ENCODE assay signal across 9 cellular contexts in genomic region chr22:25112538-25113253, GRCh38.
DNase-seq lines count a peak whose midpoint lies in the region; FAIRE-seq and TF ChIP-seq lines count a peak whose summit lies in the region.
"Had no signal": no experiment of that assay in that cellular context is flagged by ENCODE, and none has a peak within 500 bp of the region (broad histone marks: within the 10 kb centered on the region; RNA-seq: fewer than 3 reads in every experiment).

No MANE protein-coding gene starts in this region.

- H3K27ac ChIP-seq in coronary artery, result peak overlapping the region; percentile 77 to 93
- H3K27ac ChIP-seq in mesendoderm (ENCODE audit: low read depth, low read length), result no peak overlapping the region
- peak overlapping the region; percentile 86 to 93 (median 87) for H3K27ac ChIP-seq in thyroid gland

- H3K23ac ChIP-seq in mesendoderm (ENCODE audit: low read length), result no peak overlapping the region

- no peak overlapping the region for H3K4ac ChIP-seq in mesendoderm (ENCODE audit: low read depth, low read length)

- H3K27ac Mint-ChIP-seq in activated naive CD4-positive, alpha-beta T cell treated with anti-CD3 and anti-CD28 coated beads for 36 hours, result no peak overlapping the region

- no peak overlapping the region for H4K8ac ChIP-seq in mesendoderm (ENCODE audit: low read depth, low read length)

- TF ChIP-seq CTCF in coronary artery (IDR thresholded peaks at IDR 0.05) (no peak), thyroid gland (IDR thresholded peaks at IDR 0.05) (no peak)

- WGBS in mesendoderm (ENCODE audit: extremely low coverage, insufficient coverage, low lambda C conversion rate), result no CpG with 5 or more reads among the region's 20 CpGs
- WGBS in thyroid gland, 2 donors, result 36 to 44% methylated on average over 18 to 20 of the region's 20 CpGs

- intact Hi-C loops in activated naive CD4-positive, alpha-beta T cell treated with anti-CD3 and anti-CD28 coated beads for 36 hours (cut with micrococcal nuclease), result no loop called here
- intact Hi-C loops in thyroid gland (cut with DNase I), result loop anchor here (10.0 kb wide), 1 partner anchor 62 kb away; no protein-coding TSS in a partner anchor

- no peaks in the 10 kb centered on the region for H3K9me3 ChIP-seq in thyroid gland

- H2AK5ac ChIP-seq in mesendoderm (ENCODE audit: low read length), result no peak overlapping the region

- peak overlapping the region; percentile 57 for H3K56ac ChIP-seq in mesendoderm (ENCODE audit: low read length)

- CTCF ChIA-PET in activated naive CD4-positive, alpha-beta T cell treated with anti-CD3 and anti-CD28 coated beads for 36 hours (lab: Charles Lee), result interaction anchor here (1.3 to 3.2 kb wide), 4 partner anchors 14 to 59 kb away, joined by 3 to 19 read pairs (median 5); no protein-coding TSS in a partner anchor

- H2BK5ac ChIP-seq in mesendoderm (ENCODE audit: low read length), result no peak overlapping the region

- H3K79me1 ChIP-seq in mesendoderm (ENCODE audit: low read length), result peaks cover 5% of the 10 kb centered on the region

- no peak overlapping the region for H2BK120ac ChIP-seq in mesendoderm (ENCODE audit: low read depth, low read length)

- no peaks in the 10 kb centered on the region for H3K9me3 Mint-ChIP-seq in activated naive CD4-positive, alpha-beta T cell treated with anti-CD3 and anti-CD28 coated beads for 36 hours

- no peak for TF ChIP-seq POLR2A in thyroid gland (IDR thresholded peaks at IDR 0.05)

- no peaks in the 10 kb centered on the region for H3K36me3 Mint-ChIP-seq in activated naive CD4-positive, alpha-beta T cell treated with anti-CD3 and anti-CD28 coated beads for 36 hours (ENCODE audit: low read depth)

- H3K27me3 ChIP-seq in mesendoderm (ENCODE audit: insufficient read depth, low read length, poor library complexity), result no peaks in the 10 kb centered on the region
- H3K27me3 ChIP-seq in thyroid gland, result no peaks in the 10 kb centered on the region

- H3K9ac ChIP-seq in mesendoderm (ENCODE audit: low read length), result peak overlapping the region; percentile 72

- H3K36me3 ChIP-seq in mesendoderm (ENCODE audit: control insufficient read depth, insufficient read depth, low read length), result no peaks in the 10 kb centered on the region
- H3K36me3 ChIP-seq in thyroid gland, result no peaks in the 10 kb centered on the region

- FAIRE-seq in urothelium cell line (lab: Jason Lieb, UNC), result no peak

- H4K5ac ChIP-seq in mesendoderm (ENCODE audit: low read length), result no peak overlapping the region

- H3K18ac ChIP-seq in mesendoderm (ENCODE audit: low read length), result no peak overlapping the region

- no peaks in the 10 kb centered on the region for H3K79me2 ChIP-seq in mesendoderm (ENCODE audit: control insufficient read depth, insufficient read depth, low read length)

- H3K4me1 ChIP-seq in mesendoderm (ENCODE audit: control insufficient read depth, low read depth, low read length) (peaks cover 3% of the 10 kb centered on the region), thyroid gland (peaks cover 49 to 50% of the 10 kb centered on the region in 2 donors)

- no peak overlapping the region for H3K4me2 ChIP-seq in mesendoderm (ENCODE audit: low read length)

- peak overlapping the region; percentile 59 for H3K4me3 Mint-ChIP-seq in activated naive CD4-positive, alpha-beta T cell treated with anti-CD3 and anti-CD28 coated beads for 36 hours

- H3K27me3 Mint-ChIP-seq in activated naive CD4-positive, alpha-beta T cell treated with anti-CD3 and anti-CD28 coated beads for 36 hours (ENCODE audit: low read depth), result peaks cover 2% of the 10 kb centered on the region

- no peak for DNase-seq in activated naive CD4-positive, alpha-beta T cell treated with anti-CD3 and anti-CD28 coated beads for 36 hours
- DNase-seq in activated naive CD4-positive, alpha-beta T cell (lab: John Stamatoyannopoulos, UW), result no peak
- DNase-seq in coronary artery (ENCODE audit: low spot score) (no peak), mesendoderm (peak; percentile 44), thyroid gland (peak; percentile 54 to 63), urothelium cell line (ENCODE audit: low spot score) (no peak), kidney glomerular epithelial cell (lab: John Stamatoyannopoulos, UW) (no peak), HUDEP-2 (lab: John Stamatoyannopoulos, UW; ENCODE audit: unreplicated experiment in 76 of 76) (no peak)
- DNase-seq: NCI-H1105 had no signal

- peaks cover 21% of the 10 kb centered on the region for H3K4me1 Mint-ChIP-seq in activated naive CD4-positive, alpha-beta T cell treated with anti-CD3 and anti-CD28 coated beads for 36 hours (ENCODE audit: low read depth)

- no peak overlapping the region for H2BK15ac ChIP-seq in mesendoderm (replicated peaks; ENCODE audit: low read depth)

- H3K4me3 ChIP-seq in coronary artery (peak overlapping the region; percentile 75), mesendoderm (ENCODE audit: low read length) (no peak overlapping the region), thyroid gland (replicated peaks in 1 of 3) (peak overlapping the region in 1 of 3 donors; percentile 44)

Comparison
In these comparisons a context has a peak if more than half of its experiments do, and no peak if none do; other contexts are left out.
1. DNase-seq: peak in mesendoderm (single experiment) and thyroid gland (2 of 2); none in activated naive CD4-positive, alpha-beta T cell treated with anti-CD3 and anti-CD28 coated beads for 36 hours (single experiment), activated naive CD4-positive, alpha-beta T cell (0 of 4), coronary artery (single experiment), urothelium cell line (single experiment), kidney glomerular epithelial cell (single experiment) and HUDEP-2 (0 of 76).